Comparison of ENCODE assay signal across 13 cellular contexts in genomic region chr3:39413691-39414420, GRCh38. TPM values are rescaled to one million over a fixed set of nuclear protein-coding genes. Genes with fewer than 3 reads are reported as not detected.
DNase-seq lines count a peak whose midpoint lies in the region; ATAC-seq and TF ChIP-seq lines count a peak whose summit lies in the region.
"Had no signal": no experiment of that assay in that cellular context is flagged by ENCODE, and none has a peak within 500 bp of the region (broad histone marks: within the 10 kb centered on the region; RNA-seq: fewer than 3 reads in every experiment).

No MANE protein-coding gene starts in this region.

- peaks cover 55% of the 10 kb centered on the region for H3K36me3 ChIP-seq in left ventricle myocardium inferior
- peaks cover 49% of the 10 kb centered on the region for H3K36me3 ChIP-seq in SK-N-MC (ENCODE audit: insufficient read depth, low read length)
- H3K36me3 ChIP-seq in esophagus squamous epithelium, result peaks cover 14 to 58% (median 31%) of the 10 kb centered on the region in 3 donors
- peaks cover 0 to 39% (median 17%) of the 10 kb centered on the region in 4 donors for H3K36me3 ChIP-seq in transverse colon

- H3K4me1 ChIP-seq in left ventricle myocardium inferior (peaks cover 40% of the 10 kb centered on the region), esophagus squamous epithelium (peaks cover 0 to 79% (median 13%) of the 10 kb centered on the region in 3 donors), transverse colon (peaks cover 0 to 26% (median 11%) of the 10 kb centered on the region in 4 donors)
- H3K4me1 ChIP-seq: Caco-2 had no signal

- TF ChIP-seq CTCF in left ventricle myocardium inferior (IDR thresholded peaks at IDR 0.05; ENCODE audit: borderline replicate concordance), result no peak
- no peak for TF ChIP-seq CTCF in esophagus squamous epithelium (IDR thresholded peaks at IDR 0.05)
- TF ChIP-seq CTCF in transverse colon (IDR thresholded peaks at IDR 0.05), result no peak

- no peak overlapping the region for H3K4me3 ChIP-seq in left ventricle myocardium inferior
- no peak overlapping the region for H3K4me3 ChIP-seq in SK-N-MC
- no peak overlapping the region for H3K4me3 ChIP-seq in esophagus squamous epithelium
- H3K4me3 ChIP-seq in transverse colon, result no peak overlapping the region
- H3K4me3 ChIP-seq: thoracic aorta had no signal

- no peak for TF ChIP-seq POLR2A in esophagus squamous epithelium (IDR thresholded peaks at IDR 0.05)
- no peak for TF ChIP-seq POLR2A in transverse colon (IDR thresholded peaks at IDR 0.05)

- no peak for ATAC-seq in left cardiac atrium
- ATAC-seq in GM21390 (IDR thresholded peaks at IDR 0.05; ENCODE audit: unreplicated experiment), result no peak

- H3K27ac ChIP-seq in left ventricle myocardium inferior (replicated peaks) (peak overlapping the region; percentile 57), SK-N-MC (peak overlapping the region; percentile 62), esophagus squamous epithelium (peak overlapping the region; percentile 28 to 44 (median 42)), transverse colon (peak overlapping the region; percentile 35 to 50 (median 44))
- H3K27ac ChIP-seq: thoracic aorta had no signal

- H3K9ac ChIP-seq in SK-N-MC (ENCODE audit: insufficient read length), result no peak overlapping the region

- TF ChIP-seq EP300 in transverse colon (IDR thresholded peaks at IDR 0.05; ENCODE audit: low read depth), result no peak

- H3K9me3 ChIP-seq in left ventricle myocardium inferior (replicated peaks) (no peaks in the 10 kb centered on the region), SK-N-MC (ENCODE audit: low read depth, low read length) (no peaks in the 10 kb centered on the region), esophagus squamous epithelium (no peaks in the 10 kb centered on the region), transverse colon (no peaks in the 10 kb centered on the region)
- H3K9me3 ChIP-seq: Caco-2, thoracic aorta had no signal

- WGBS in esophagus squamous epithelium, 2 donors, result 60 to 78% methylated on average over 6 of the region's 6 CpGs
- WGBS in transverse colon (ENCODE audit: low coverage in 1 of 2), 2 donors, result 67 to 83% methylated on average over 3 to 6 of the region's 6 CpGs

- H3K27me3 ChIP-seq in left ventricle myocardium inferior (ENCODE audit: low read depth) (no peaks in the 10 kb centered on the region), esophagus squamous epithelium (no peaks in the 10 kb centered on the region), transverse colon (no peaks in the 10 kb centered on the region)

- no peak for DNase-seq in left ventricle myocardium inferior
- DNase-seq in left cardiac atrium, result no peak
- DNase-seq in SK-N-MC (ENCODE audit: low read depth, low spot score), result no peak
- DNase-seq in esophagus squamous epithelium (lab: John Stamatoyannopoulos, UW), result no peak
- no peak for DNase-seq in transverse colon
- DNase-seq in KG1 (lab: John Stamatoyannopoulos, UW), result no peak
- no peak for DNase-seq in SIG-M5 (lab: John Stamatoyannopoulos, UW)
- DNase-seq: Caco-2, NCI-H446, T-helper 9 cell had no signal

- in situ Hi-C loops in transverse colon (cut with MboI; ENCODE audit: low pct_ligation_motif_present in 1 of 4, low pct_unique_long_range_greater_than_20kb in 1 of 4, low sequenced_read_pairs in 3 of 4), result loop anchor here in 1 of 4 donors (25.0 kb wide), 1 partner anchor 898 kb away; the partner anchor contains the start of gene EIF1B

- intact Hi-C loops in left ventricle myocardium inferior (cut with micrococcal nuclease), result no loop called here
- intact Hi-C loops in left cardiac atrium (cut with DNase I), result no loop called here
- intact Hi-C loops in esophagus squamous epithelium (cut with DNase I), result no loop called here
- intact Hi-C loops in transverse colon (cut with DNase I; ENCODE audit: low total_unique reads), result no loop called here

RNA-seq across cellular contexts. Expression of gene RPSA, which starts 7.3 kb away (rescaled TPM):
- total RNA-seq in left ventricle myocardium inferior, result 404 TPM
- 100 to 1,000 TPM; 535 to 579 TPM for total RNA-seq in left cardiac atrium
- total RNA-seq in esophagus squamous epithelium, result 1,000 to 10,000 TPM in 3 of 4 donors, 100 to 1,000 TPM in 1; 868 to 1,955 (median 1,497) TPM
- 1,000 to 10,000 TPM in 1 of 4 donors, 100 to 1,000 TPM in 3; 460 to 1,003 (median 843) TPM for total RNA-seq in transverse colon

RNA-seq across cellular contexts. Expression of gene SLC25A38, which starts 30.7 kb away (rescaled TPM):
- 21.0 TPM for total RNA-seq in left ventricle myocardium inferior
- 10 to 100 TPM; 12.0 to 13.7 TPM for total RNA-seq in left cardiac atrium
- 10 to 100 TPM in 2 of 4 donors, 1 to 10 TPM in 2; 6.2 to 21.7 (median 12.6) TPM for total RNA-seq in esophagus squamous epithelium
- 10 to 100 TPM; 10.5 to 61.7 (median 40.4) TPM for total RNA-seq in transverse colon

RNA-seq across cellular contexts. Expression of gene MOBP, which starts 53.6 kb away (rescaled TPM):
- total RNA-seq in left ventricle myocardium inferior (not detected), left cardiac atrium (under 1 TPM in 1 of 2 donors, not detected in 1; 0.10 TPM), esophagus squamous epithelium (not detected), transverse colon (1 to 10 TPM in 2 of 4 donors, under 1 TPM in 1, not detected in 1; 0.27 to 5.2 (median 1.3) TPM)
- total RNA-seq: HT1080, thoracic aorta had no signal
